ENCODE assay signal across 2 cellular contexts in genomic region chr1:70746062-70746461, GRCh38.
DNase-seq lines count a peak whose midpoint lies in the region; ATAC-seq, FAIRE-seq and TF ChIP-seq lines count a peak whose summit lies in the region.
"Not testable (repeated sequence)": the region's sequence is repeated elsewhere in the genome, so short reads cannot be mapped to it uniquely, and the experiment has no call there.

No MANE protein-coding gene starts in this region.

- not testable (repeated sequence) for ATAC-seq in SK-N-SH treated with all-trans-retinoic acid at 6 μM for 48 hours, K562

- H3K4me1 ChIP-seq in K562 (replicated peaks in 1 of 2; ENCODE audit: control insufficient read depth in 2 of 2, insufficient read depth in 2 of 2, low read length in 2 of 2) = not testable (repeated sequence)

- H3K27me3 ChIP-seq in K562 (ENCODE audit: control insufficient read depth in 2 of 2, insufficient read depth in 2 of 2, low read length in 2 of 2) = not testable (repeated sequence)

- not testable (repeated sequence) for BruUV-seq in K562 (replicated peaks; lab: Mats Ljungman, UMichigan)

- not testable (repeated sequence) for H3K4me3 ChIP-seq in K562

- H3K9ac ChIP-seq in K562 (ENCODE audit: insufficient read depth in 1 of 2, low read depth in 2 of 2, low read length in 2 of 2) = not testable (repeated sequence)

- H3K4me2 ChIP-seq in K562 (ENCODE audit: insufficient read depth, low read length) = not testable (repeated sequence)

- peaks cover 25% of the 10 kb centered on the region for H3K9me3 ChIP-seq in K562 (replicated peaks; ENCODE audit: control insufficient read depth, insufficient read depth, low read depth, low read length)

- not testable (repeated sequence) for H3K27ac ChIP-seq in K562 (ENCODE audit: extremely low read depth, low read depth, low read length)

- FAIRE-seq in K562 (lab: Jason Lieb, UNC) = not testable (repeated sequence)

- 100% methylated on average over 1 of the region's 1 CpG for WGBS in K562 (ENCODE audit: insufficient coverage, low coverage, missing lambda C conversion rate)

- not testable (repeated sequence) for TF ChIP-seq POLR2A in K562 (conservative IDR thresholded peaks at IDR 0.05)

- not testable (repeated sequence) for H3K9me1 ChIP-seq in K562 (ENCODE audit: control insufficient read depth, insufficient read depth, low read length)

- not testable (repeated sequence) for H3K79me2 ChIP-seq in K562 (ENCODE audit: control insufficient read depth, insufficient read depth, low read length)

- CTCF ChIA-PET in K562 (lab: Yijun Ruan, JAX; ENCODE audit: low intra/inter-chr PET ratio) = not testable (repeated sequence)

- not testable (repeated sequence) for DNase-seq in K562 (ENCODE audit: extremely low read depth in 1 of 4, low spot score in 3 of 4)

- not testable (repeated sequence) for H2AFZ ChIP-seq in K562 (ENCODE audit: low read depth, low read length)

- in situ Hi-C loops in K562 (cut with MboI) = not testable (repeated sequence)

- not testable (repeated sequence) for H4K20me1 ChIP-seq in K562 (replicated peaks; ENCODE audit: control insufficient read depth, insufficient read depth, low read length)

- H3K36me3 ChIP-seq in K562 (ENCODE audit: control insufficient read depth, insufficient read depth, low read length) = not testable (repeated sequence)

- TF ChIP-seq EP300 in K562 (IDR thresholded peaks at IDR 0.05; ENCODE audit: low read length) = not testable (repeated sequence)

- TF ChIP-seq CTCF in K562 (IDR thresholded peaks at IDR 0.05 in 2 of 3, conservative IDR thresholded peaks at IDR 0.05 in 1 of 3; ENCODE audit: insufficient read depth in 2 of 3, low read depth in 1 of 3, low read length in 3 of 3) = not testable (repeated sequence)

- not testable (repeated sequence) for TF ChIP-seq RAD21 in K562 (CRISPR knock-in tag; conservative IDR thresholded peaks at IDR 0.05 in 1 of 2, IDR thresholded peaks at IDR 0.05 in 1 of 2)

- POLR2A ChIA-PET in K562 (lab: Yijun Ruan, JAX) = not testable (repeated sequence)

- intact Hi-C loops in K562 (cut with micrococcal nuclease) = not testable (repeated sequence)

TF ChIP-seq in SK-N-SH treated with all-trans-retinoic acid at 6 μM for 48 hours, 23 proteins besides CTCF, POLR2A, EP300 and RAD21:
- peak; percentile 91 for TF ChIP-seq ZNF8 (CRISPR knock-in tag; IDR thresholded peaks at IDR 0.05)

TF ChIP-seq in K562, 482 proteins besides CTCF, POLR2A, EP300 and RAD21:
- TF ChIP-seq RBM25 (IDR thresholded peaks at IDR 0.05; ENCODE audit: low read depth, low read length, severe bottlenecking) (peak; percentile 34), ZNF146 (CRISPR knock-in tag; IDR thresholded peaks at IDR 0.05; ENCODE audit: unreplicated experiment) (peak; percentile 61)
